ENCODE assay signal across 1 cellular context in the genomic region with DNA sequence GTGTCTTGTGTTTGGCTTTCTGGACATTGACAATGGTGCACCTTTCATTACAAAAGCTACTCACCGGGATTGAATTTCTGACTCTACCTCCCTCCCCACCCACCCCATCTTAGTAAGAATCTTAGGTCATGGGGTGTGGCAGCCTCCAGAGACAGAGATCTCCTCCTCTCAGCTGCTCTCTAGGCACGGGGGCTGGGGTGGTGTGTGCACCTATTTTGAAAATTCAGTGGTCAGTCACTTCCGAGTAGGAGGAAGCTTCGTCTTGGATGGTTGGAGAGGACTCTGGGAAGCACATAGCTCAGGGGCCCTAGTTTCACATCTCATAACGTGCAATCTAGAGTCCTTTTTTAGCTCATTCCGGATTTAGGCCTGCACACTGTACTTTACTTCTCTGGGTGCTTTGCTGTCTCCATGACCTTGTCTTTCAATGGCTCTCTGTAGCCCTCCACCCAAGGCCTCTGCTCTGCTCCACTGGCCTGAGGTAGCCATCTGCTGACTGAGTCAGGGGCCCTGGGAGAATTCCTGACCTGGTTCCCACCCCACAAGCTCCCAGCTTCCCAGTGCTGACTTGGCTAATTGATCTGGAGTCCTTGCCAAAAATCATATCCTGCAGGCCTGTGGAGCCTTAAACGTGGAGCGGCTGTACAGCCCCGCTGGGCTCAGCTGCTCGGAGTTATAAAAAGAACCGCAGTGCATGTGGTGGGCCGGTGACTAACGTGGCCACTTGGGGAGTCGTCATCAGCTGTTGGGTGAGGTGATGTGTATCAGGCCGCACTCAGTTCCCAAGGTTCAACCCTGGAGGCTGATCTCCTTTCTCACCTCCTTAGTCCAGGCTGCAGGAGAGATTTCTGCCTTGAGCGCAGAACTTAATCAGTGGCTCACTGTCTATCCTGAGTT.
TF ChIP-seq lines count a peak whose summit lies in the region.

No MANE protein-coding gene starts in this region.

TF ChIP-seq in IMR-90, 13 proteins besides CTCF, POLR2A, EP300 and RAD21:
- TF ChIP-seq MAZ (IDR thresholded peaks at IDR 0.05; ENCODE audit: borderline replicate concordance, low read depth, low read length) (no peak), MAFK (IDR thresholded peaks at IDR 0.05; ENCODE audit: low read depth, low read length) (peak; percentile 79), NFE2L2 (IDR thresholded peaks at IDR 0.05; ENCODE audit: low read depth, low read length) (no peak), FOS (IDR thresholded peaks at IDR 0.05; ENCODE audit: low read depth, low read length) (peak; percentile 51)
